In the genomic region with DNA sequence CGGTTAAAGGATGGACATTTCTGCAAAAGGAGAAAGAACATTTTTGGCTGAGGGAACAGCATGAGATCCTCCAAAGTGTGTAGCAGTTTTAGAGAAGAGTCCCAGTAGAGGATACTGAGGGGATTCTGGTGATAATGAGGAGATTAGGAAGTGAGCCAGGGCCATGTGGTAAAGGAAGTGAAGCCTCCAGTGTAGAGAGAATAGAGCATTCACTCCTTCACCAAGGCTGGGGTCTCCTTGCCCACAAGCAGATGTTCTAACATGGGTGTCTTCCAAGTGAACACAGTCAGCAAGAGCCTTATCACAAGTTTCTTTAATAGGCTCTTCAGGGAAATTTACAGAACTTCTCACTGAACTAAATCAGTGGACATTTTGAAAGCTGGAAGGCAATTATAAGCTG, we compare ENCODE assay signal across 18 cellular contexts.
DNase-seq lines count a peak whose midpoint lies in the region; ATAC-seq and TF ChIP-seq lines count a peak whose summit lies in the region.
"Had no signal": no experiment of that assay in that cellular context is flagged by ENCODE, and none has a peak within 500 bp of the region (broad histone marks: within the 10 kb centered on the region; RNA-seq: fewer than 3 reads in every experiment).

No MANE protein-coding gene starts in this region.

- H3K36me3 ChIP-seq in osteoblast (ENCODE audit: insufficient read depth, low read length) = no peaks in the 10 kb centered on the region
- H3K36me3 ChIP-seq: BLaER1 treated with 17β-estradiol and CSF1 and Interleukin-3, amounts not matched to agents 10 nM and 100 nM had no signal

- no peak overlapping the region for H3K27ac ChIP-seq in osteoblast (ENCODE audit: low read depth, low read length)
- H3K27ac ChIP-seq: 22Rv1; A549; BLaER1 treated with 17β-estradiol and CSF1 and Interleukin-3, amounts not matched to agents 10 nM and 100 nM; C4-2B had no signal

- H4K20me1 ChIP-seq in osteoblast (ENCODE audit: insufficient read depth, low read length) = no peaks in the 10 kb centered on the region
- H4K20me1 ChIP-seq: BLaER1 treated with 17β-estradiol and CSF1 and Interleukin-3, amounts not matched to agents 10 nM and 100 nM had no signal

- ATAC-seq in Right ventricle myocardium inferior (peak; percentile 24), left cardiac atrium (no peak), left ventricle myocardium superior (peak; percentile 37), left colon (no peak), GM19395 (IDR thresholded peaks at IDR 0.05; ENCODE audit: unreplicated experiment) (no peak)
- ATAC-seq: A549; CD8-positive, alpha-beta T cell had no signal

- no peaks in the 10 kb centered on the region for H3K79me2 ChIP-seq in osteoblast (ENCODE audit: insufficient read depth, low read length)

- H3K27me3 ChIP-seq in osteoblast (ENCODE audit: insufficient read depth, low read length) = peaks cover 3% of the 10 kb centered on the region
- H3K27me3 ChIP-seq: BLaER1 treated with 17β-estradiol and CSF1 and Interleukin-3, amounts not matched to agents 10 nM and 100 nM had no signal

- H3K9me3 ChIP-seq in osteoblast (ENCODE audit: low read depth, low read length) = no peaks in the 10 kb centered on the region
- H3K9me3 ChIP-seq: A549; BLaER1 treated with 17β-estradiol and CSF1 and Interleukin-3, amounts not matched to agents 10 nM and 100 nM; Caco-2 had no signal

- intact Hi-C loops in Right ventricle myocardium inferior (cut with DNase I) = no loop called here
- intact Hi-C loops in left cardiac atrium (cut with DNase I) = no loop called here
- intact Hi-C loops in left ventricle myocardium superior (cut with micrococcal nuclease) = no loop called here
- intact Hi-C loops in cardiac septum (cut with DNase I) = no loop called here
- intact Hi-C loops in left colon (cut with DNase I, micrococcal nuclease) = loop anchor here in 1 of 2 donors (10.0 kb wide), 1 partner anchor 226 kb away; no protein-coding TSS in a partner anchor

- DNase-seq in Right ventricle myocardium inferior (ENCODE audit: missing footprints) = no peak
- DNase-seq in left cardiac atrium = no peak
- no peak for DNase-seq in left ventricle myocardium superior
- no peak for DNase-seq in cardiac septum (ENCODE audit: low spot score)
- no peak for DNase-seq in osteoblast (ENCODE audit: insufficient read length, low spot score, missing footprints)
- no peak for DNase-seq in left colon
- DNase-seq: AML-193; Caco-2; Calu3; CD4-positive, alpha-beta T cell; CD8-positive, alpha-beta T cell; DMS79 treated with DMSO at 0.1 percent for 48 hours; GF-D8 had no signal

- H3K4me2 ChIP-seq in osteoblast (ENCODE audit: insufficient read depth, low read length) = no peak overlapping the region
- H3K4me2 ChIP-seq: A549; BLaER1 treated with 17β-estradiol and CSF1 and Interleukin-3, amounts not matched to agents 10 nM and 100 nM had no signal

- H3K4me3 ChIP-seq in osteoblast (ENCODE audit: insufficient read depth, low read length) = no peak overlapping the region
- H3K4me3 ChIP-seq: A549; BLaER1 treated with 17β-estradiol and CSF1 and Interleukin-3, amounts not matched to agents 10 nM and 100 nM had no signal

- no peak for TF ChIP-seq CTCF in osteoblast (IDR thresholded peaks at IDR 0.05; ENCODE audit: extremely low read depth, low read depth, low read length)

- H2AFZ ChIP-seq in osteoblast (ENCODE audit: low read length) = peak overlapping the region; percentile 35

- no peaks in the 10 kb centered on the region for H3K4me1 ChIP-seq in osteoblast (ENCODE audit: insufficient read depth, low read length)
- H3K4me1 ChIP-seq: A549 had no signal

Comparison
In these comparisons a context has a peak if more than half of its experiments do, and no peak if none do; other contexts are left out.
1. ATAC-seq: peak in Right ventricle myocardium inferior (single experiment) and left ventricle myocardium superior (single experiment); none in left cardiac atrium (0 of 2), left colon (single experiment) and GM19395 (single experiment).